In genomic region chr20:51469578-51470520, GRCh38 we compare ENCODE assay signal across 11 cellular contexts.
DNase-seq lines count a peak whose midpoint lies in the region; ATAC-seq and TF ChIP-seq lines count a peak whose summit lies in the region.
"Had no signal": no experiment of that assay in that cellular context is flagged by ENCODE, and none has a peak within 500 bp of the region (broad histone marks: within the 10 kb centered on the region; RNA-seq: fewer than 3 reads in every experiment).

No MANE protein-coding gene starts in this region.

- DNase-seq in NCI-H146 (lab: John Stamatoyannopoulos, UW) (peak; percentile 16), NCI-H146 treated with DMSO at 0.1 percent for 48 hours (lab: John Stamatoyannopoulos, UW; ENCODE audit: unreplicated experiment) (no peak), NCI-H1417 treated with DMSO at 0.1 percent for 48 hours (lab: John Stamatoyannopoulos, UW) (peak; percentile 23), WTC11 (ENCODE audit: low spot score) (no peak), NCI-H1436 (lab: John Stamatoyannopoulos, UW) (no peak), left colon (no peak), MG63 (no peak)
- no peak for DNase-seq in natural killer cell treated with Interleukin-12 subunit alpha and Interleukin-12 subunit beta and Interleukin-15 and Interleukin-18, amount 100 ng/mL, for 72 hours (ENCODE audit: low spot score)
- DNase-seq: 8988T, activated T-cell treated with anti-CD3 and anti-CD28 coated beads for 4 hours, MM.1S had no signal

- CTCF ChIA-PET in WTC11 (lab: Charles Lee), result interaction anchor here (0.9 to 1.0 kb wide), 2 partner anchors 84 to 455 kb away, joined by 3 read pairs; no protein-coding TSS in a partner anchor

- no peaks in the 10 kb centered on the region for H3K9me3 ChIP-seq in MG63

- H3K4me1 Mint-ChIP-seq in WTC11, result peaks cover 3% of the 10 kb centered on the region; the same call in 1 of the 2 replicates
- H3K4me1 Mint-ChIP-seq in natural killer cell treated with Interleukin-12 subunit alpha and Interleukin-12 subunit beta and Interleukin-15 and Interleukin-18, amount 100 ng/mL, for 72 hours (ENCODE audit: low read depth in 2 of 2), result peaks cover 47% of the 10 kb centered on the region in 2 donors

- POLR2A ChIA-PET in WTC11 (lab: Charles Lee), result interaction anchor here (0.6 kb wide), 1 partner anchor 789 kb away, joined by 3 read pairs; no protein-coding TSS in a partner anchor

- no peaks in the 10 kb centered on the region for H3K36me3 Mint-ChIP-seq in WTC11
- H3K36me3 Mint-ChIP-seq in natural killer cell treated with Interleukin-12 subunit alpha and Interleukin-12 subunit beta and Interleukin-15 and Interleukin-18, amount 100 ng/mL, for 72 hours, result peaks cover 40% of the 10 kb centered on the region

- intact Hi-C loops in left colon (cut with DNase I, micrococcal nuclease), result no loop called here

- peak overlapping the region; percentile 18; the same call in 1 of the 2 replicates for H3K27ac Mint-ChIP-seq in WTC11
- H3K27ac Mint-ChIP-seq in natural killer cell treated with Interleukin-12 subunit alpha and Interleukin-12 subunit beta and Interleukin-15 and Interleukin-18, amount 100 ng/mL, for 72 hours, result peak overlapping the region; percentile 61 to 86

- ATAC-seq in WTC11 (peak; percentile 20; the same call in 1 of the 2 replicates), left colon (no peak)
- ATAC-seq in natural killer cell treated with Interleukin-12 subunit alpha and Interleukin-12 subunit beta and Interleukin-15 and Interleukin-18, amount 100 ng/mL, for 72 hours, result no peak

- H3K36me3 ChIP-seq in MG63, result no peaks in the 10 kb centered on the region

- H3K27me3 Mint-ChIP-seq in WTC11 (ENCODE audit: low read depth), result no peaks in the 10 kb centered on the region; the same call in 1 of the 2 replicates
- H3K27me3 Mint-ChIP-seq in natural killer cell treated with Interleukin-12 subunit alpha and Interleukin-12 subunit beta and Interleukin-15 and Interleukin-18, amount 100 ng/mL, for 72 hours, result no peaks in the 10 kb centered on the region

- H3K9me3 Mint-ChIP-seq in WTC11, result no peaks in the 10 kb centered on the region
- no peaks in the 10 kb centered on the region for H3K9me3 Mint-ChIP-seq in natural killer cell treated with Interleukin-12 subunit alpha and Interleukin-12 subunit beta and Interleukin-15 and Interleukin-18, amount 100 ng/mL, for 72 hours

- no peaks in the 10 kb centered on the region for H3K27me3 ChIP-seq in MG63

- TF ChIP-seq CTCF in WTC11 (IDR thresholded peaks at IDR 0.05), result no peak

- no peak overlapping the region for H3K4me3 ChIP-seq in MG63

- H3K4me3 Mint-ChIP-seq in WTC11, result no peak overlapping the region
- no peak overlapping the region for H3K4me3 Mint-ChIP-seq in natural killer cell treated with Interleukin-12 subunit alpha and Interleukin-12 subunit beta and Interleukin-15 and Interleukin-18, amount 100 ng/mL, for 72 hours

TF ChIP-seq in WTC11, 78 proteins besides CTCF, POLR2A, EP300 and RAD21:
- TF ChIP-seq CREB1 (CRISPR knock-in tag; IDR thresholded peaks at IDR 0.05) (no peak), TCF7 (CRISPR knock-in tag; IDR thresholded peaks at IDR 0.05; ENCODE audit: low read depth) (no peak)

Comparison
In these comparisons a context has a peak if more than half of its experiments do, and no peak if none do; other contexts are left out.
1. DNase-seq: peak in NCI-H146 (single experiment) and NCI-H1417 treated with DMSO at 0.1 percent for 48 hours (single experiment); none in NCI-H146 treated with DMSO at 0.1 percent for 48 hours (single experiment), WTC11 (single experiment), natural killer cell treated with Interleukin-12 subunit alpha and Interleukin-12 subunit beta and Interleukin-15 and Interleukin-18, amount 100 ng/mL, for 72 hours (single experiment), NCI-H1436 (single experiment), left colon (0 of 2) and MG63 (single experiment).